In genomic region chr18:73666772-73667171, GRCh38 we compare ENCODE assay signal across 27 cellular contexts.
"Had no signal": no experiment of that assay in that cellular context is flagged by ENCODE, and none has a peak within 500 bp of the region (broad histone marks: within the 10 kb centered on the region; RNA-seq: fewer than 3 reads in every experiment).

No MANE protein-coding gene starts in this region.

- FAIRE-seq: urothelium cell line had no signal

- H3K27ac ChIP-seq: stomach, suprapubic skin, testis, thoracic aorta, thyroid gland, tibial artery, tibial nerve, transverse colon, upper lobe of left lung, upper lobe of right lung, uterus, vagina had no signal

- H3K4me3 ChIP-seq: stomach, suprapubic skin, testis, thoracic aorta, thyroid gland, tibial artery, tibial nerve, transverse colon, upper lobe of left lung, upper lobe of right lung, uterus, vagina had no signal

- H3K9me3 ChIP-seq: stomach, suprapubic skin, testis, thoracic aorta, thyroid gland, tibial artery, tibial nerve, transverse colon, upper lobe of left lung, upper lobe of right lung, uterus, vagina had no signal

- H3K4me1 ChIP-seq: stomach, suprapubic skin, testis, thyroid gland, tibial artery, transverse colon, upper lobe of left lung, upper lobe of right lung, uterus, vagina had no signal

- DNase-seq: stimulated activated CD4-positive, alpha-beta T cell treated with anti-CD3 and anti-CD28 coated beads, Interleukin-2, amount 100 ng/mL, for 48 hours; stimulated activated CD4-positive, alpha-beta T cell treated with anti-CD3 and anti-CD28 coated beads, Interleukin-4, amount 100 ng/mL, for 1 hour; stimulated activated CD4-positive, alpha-beta T cell treated with anti-CD3 and anti-CD28 coated beads, Interleukin-4, amount 100 ng/mL, for 24 hours; stimulated activated CD4-positive, alpha-beta T cell treated with anti-CD3 and anti-CD28 coated beads, Interleukin-4, amount 100 ng/mL, for 4 hours; stimulated activated CD8-positive, alpha-beta memory T cell treated with anti-CD3 and anti-CD28 coated beads, Interleukin-4, amount 100 ng/mL, for 48 hours; stimulated activated naive B cell treated with anti-CD40 and anti-IgM and Interleukin-4, amounts not matched to agents 10 μg/mL and 1 μg/mL and 100 μg/mL, for 72 hours; stimulated activated naive CD4-positive, alpha-beta T cell; stimulated activated naive CD4-positive, alpha-beta T cell treated with Interleukin-2 at 50 U/mL for 16 hours; stimulated activated naive CD8-positive, alpha-beta T cell treated with anti-CD3 and anti-CD28 coated beads, Interleukin-15, amount 100 ng/mL, for 72 hours; stimulated activated naive CD8-positive, alpha-beta T cell treated with anti-CD3 and anti-CD28 coated beads, Interleukin-15, Interleukin-2, amounts not matched to agents 100 U/mL and 50 U/mL, for 24 hours; stomach; substantia nigra; testis; thyroid gland; tibial artery; transverse colon; trophoblast cell; upper lobe of left lung; upper lobe of right lung; uterus had no signal

- ATAC-seq: stimulated activated effector memory CD8-positive, alpha-beta T cell treated with anti-CD3 and anti-CD28 coated beads, Interleukin-12 subunit alpha, Interleukin-12 subunit beta, amount 100 ng/mL, for 72 hours; stimulated activated memory B cell treated with anti-CD40 and anti-IgM and Interleukin-4, amounts not matched to agents 10 μg/mL and 1 μg/mL and 100 μg/mL, for 72 hours; stimulated activated naive B cell treated with anti-CD40 and anti-IgM and Interleukin-4, amounts not matched to agents 10 μg/mL and 1 μg/mL and 100 μg/mL, for 72 hours; stimulated activated naive CD8-positive, alpha-beta T cell treated with anti-CD3 and anti-CD28 coated beads, Interleukin-15, amount 100 ng/mL, for 72 hours; stimulated activated naive CD8-positive, alpha-beta T cell treated with anti-CD3 and anti-CD28 coated beads, Interleukin-15, Interleukin-2, amounts not matched to agents 100 U/mL and 50 U/mL, for 24 hours; upper lobe of right lung had no signal

- H3K36me3 ChIP-seq: stomach, suprapubic skin, thoracic aorta, thyroid gland, tibial artery, tibial nerve, transverse colon, upper lobe of left lung, upper lobe of right lung, uterus, vagina had no signal
